ENCODE assay signal across 8 cellular contexts in genomic region chr12:92608418-92609091, GRCh38.
DNase-seq lines count a peak whose midpoint lies in the region; ATAC-seq and TF ChIP-seq lines count a peak whose summit lies in the region.

No MANE protein-coding gene starts in this region.

- peak; percentile 67 for TF ChIP-seq CTCF in brain microvascular endothelial cell (IDR thresholded peaks at IDR 0.05; ENCODE audit: low read depth, low read length, missing control alignments)
- TF ChIP-seq CTCF in liver (IDR thresholded peaks at IDR 0.05; ENCODE audit: low read depth, low read length, missing input control): peak; percentile 54

- H3K4me3 ChIP-seq in brain microvascular endothelial cell (ENCODE audit: low read depth, low read length) (no peak overlapping the region), liver (ENCODE audit: low read depth in 1 of 3, low read length in 3 of 3) (no peak overlapping the region)

- H3K9me3 ChIP-seq in liver (ENCODE audit: control insufficient read depth in 4 of 4, low read length in 3 of 4): no peaks in the 10 kb centered on the region

- H3K27ac Mint-ChIP-seq in activated T-cell treated with anti-CD3 and anti-CD28 coated beads, Interleukin-2, amount 50 U/mL, for 72 hours: peak overlapping the region; percentile 65
- no peak overlapping the region for H3K27ac Mint-ChIP-seq in activated T-cell treated with anti-CD3 and anti-CD28 coated beads, Interleukin-2, amount 50 U/mL, for 24 hours

- ATAC-seq in activated T-cell treated with anti-CD3 and anti-CD28 coated beads, Interleukin-2, amount 50 U/mL, for 72 hours (replicated peaks in 1 of 2): no peak
- ATAC-seq in GM21717 (IDR thresholded peaks at IDR 0.05; ENCODE audit: unreplicated experiment) (no peak), GM18868 (IDR thresholded peaks at IDR 0.05; ENCODE audit: unreplicated experiment) (no peak)

- no peaks in the 10 kb centered on the region for H3K36me3 ChIP-seq in brain microvascular endothelial cell (replicated peaks)
- H3K36me3 ChIP-seq in liver (ENCODE audit: control insufficient read depth in 4 of 4, insufficient read depth in 3 of 4, low read depth in 1 of 4, low read length in 3 of 4): no peaks in the 10 kb centered on the region

- H3K27ac ChIP-seq in brain microvascular endothelial cell (no peak overlapping the region), liver (ENCODE audit: low read depth in 1 of 2, low read length in 2 of 2) (no peak overlapping the region)

- no peak overlapping the region for H3K9ac ChIP-seq in liver (ENCODE audit: low read depth in 1 of 2, low read length in 2 of 2)

- no peaks in the 10 kb centered on the region for H3K27me3 ChIP-seq in brain microvascular endothelial cell (replicated peaks)
- H3K27me3 ChIP-seq in liver (ENCODE audit: control insufficient read depth in 4 of 4, insufficient read depth in 4 of 4, low read length in 3 of 4): no peaks in the 10 kb centered on the region

- peak; percentile 84 to 87 for TF ChIP-seq RAD21 in liver (IDR thresholded peaks at IDR 0.05)

- no peaks in the 10 kb centered on the region for H3K36me3 Mint-ChIP-seq in activated T-cell treated with anti-CD3 and anti-CD28 coated beads, Interleukin-2, amount 50 U/mL, for 72 hours (ENCODE audit: insufficient read depth in 2 of 2)
- H3K36me3 Mint-ChIP-seq in activated T-cell treated with anti-CD3 and anti-CD28 coated beads, Interleukin-2, amount 50 U/mL, for 24 hours (ENCODE audit: low read depth): no peaks in the 10 kb centered on the region

- H3K4me3 Mint-ChIP-seq in activated T-cell treated with anti-CD3 and anti-CD28 coated beads, Interleukin-2, amount 50 U/mL, for 72 hours: peak overlapping the region in 1 of 2 donors; percentile 84
- no peak overlapping the region for H3K4me3 Mint-ChIP-seq in activated T-cell treated with anti-CD3 and anti-CD28 coated beads, Interleukin-2, amount 50 U/mL, for 24 hours

- DNase-seq in activated T-cell treated with anti-CD3 and anti-CD28 coated beads, Interleukin-2, amount 50 U/mL, for 72 hours: no peak
- DNase-seq in activated T-cell treated with anti-CD3 and anti-CD28 coated beads, Interleukin-2, amount 50 U/mL, for 24 hours: no peak
- peak; percentile 19 for DNase-seq in NCI-H2196 treated with DMSO at 0.1 percent for 48 hours (lab: John Stamatoyannopoulos, UW; ENCODE audit: unreplicated experiment)
- peak; percentile 63 for DNase-seq in brain microvascular endothelial cell
- DNase-seq in OCI-M2 (lab: John Stamatoyannopoulos, UW; ENCODE audit: unreplicated experiment): no peak

- peaks cover 0 to 1% of the 10 kb centered on the region in 2 donors for H3K9me3 Mint-ChIP-seq in activated T-cell treated with anti-CD3 and anti-CD28 coated beads, Interleukin-2, amount 50 U/mL, for 72 hours
- H3K9me3 Mint-ChIP-seq in activated T-cell treated with anti-CD3 and anti-CD28 coated beads, Interleukin-2, amount 50 U/mL, for 24 hours: peaks cover 2% of the 10 kb centered on the region

- WGBS in liver: 38% methylated on average over 8 of the region's 8 CpGs

- H3K27me3 Mint-ChIP-seq in activated T-cell treated with anti-CD3 and anti-CD28 coated beads, Interleukin-2, amount 50 U/mL, for 72 hours (ENCODE audit: low read depth): no peaks in the 10 kb centered on the region
- no peaks in the 10 kb centered on the region for H3K27me3 Mint-ChIP-seq in activated T-cell treated with anti-CD3 and anti-CD28 coated beads, Interleukin-2, amount 50 U/mL, for 24 hours

- H3K4me1 ChIP-seq in liver (ENCODE audit: control insufficient read depth in 4 of 4, insufficient read depth in 4 of 4, low read length in 3 of 4): peaks cover 0 to 2% (median 0%) of the 10 kb centered on the region in 4 donors

- H3K4me1 Mint-ChIP-seq in activated T-cell treated with anti-CD3 and anti-CD28 coated beads, Interleukin-2, amount 50 U/mL, for 72 hours (ENCODE audit: low read depth): peaks cover 28% of the 10 kb centered on the region
- peaks cover 29% of the 10 kb centered on the region for H3K4me1 Mint-ChIP-seq in activated T-cell treated with anti-CD3 and anti-CD28 coated beads, Interleukin-2, amount 50 U/mL, for 24 hours (ENCODE audit: low read depth)

- in situ Hi-C loops in brain microvascular endothelial cell (cut with HindIII; ENCODE audit: low pct_ligation_motif_present, low sequenced_read_pairs): no loop called here

TF ChIP-seq in liver, 16 proteins besides CTCF, POLR2A, EP300 and RAD21:
- TF ChIP-seq, protein P1, sequence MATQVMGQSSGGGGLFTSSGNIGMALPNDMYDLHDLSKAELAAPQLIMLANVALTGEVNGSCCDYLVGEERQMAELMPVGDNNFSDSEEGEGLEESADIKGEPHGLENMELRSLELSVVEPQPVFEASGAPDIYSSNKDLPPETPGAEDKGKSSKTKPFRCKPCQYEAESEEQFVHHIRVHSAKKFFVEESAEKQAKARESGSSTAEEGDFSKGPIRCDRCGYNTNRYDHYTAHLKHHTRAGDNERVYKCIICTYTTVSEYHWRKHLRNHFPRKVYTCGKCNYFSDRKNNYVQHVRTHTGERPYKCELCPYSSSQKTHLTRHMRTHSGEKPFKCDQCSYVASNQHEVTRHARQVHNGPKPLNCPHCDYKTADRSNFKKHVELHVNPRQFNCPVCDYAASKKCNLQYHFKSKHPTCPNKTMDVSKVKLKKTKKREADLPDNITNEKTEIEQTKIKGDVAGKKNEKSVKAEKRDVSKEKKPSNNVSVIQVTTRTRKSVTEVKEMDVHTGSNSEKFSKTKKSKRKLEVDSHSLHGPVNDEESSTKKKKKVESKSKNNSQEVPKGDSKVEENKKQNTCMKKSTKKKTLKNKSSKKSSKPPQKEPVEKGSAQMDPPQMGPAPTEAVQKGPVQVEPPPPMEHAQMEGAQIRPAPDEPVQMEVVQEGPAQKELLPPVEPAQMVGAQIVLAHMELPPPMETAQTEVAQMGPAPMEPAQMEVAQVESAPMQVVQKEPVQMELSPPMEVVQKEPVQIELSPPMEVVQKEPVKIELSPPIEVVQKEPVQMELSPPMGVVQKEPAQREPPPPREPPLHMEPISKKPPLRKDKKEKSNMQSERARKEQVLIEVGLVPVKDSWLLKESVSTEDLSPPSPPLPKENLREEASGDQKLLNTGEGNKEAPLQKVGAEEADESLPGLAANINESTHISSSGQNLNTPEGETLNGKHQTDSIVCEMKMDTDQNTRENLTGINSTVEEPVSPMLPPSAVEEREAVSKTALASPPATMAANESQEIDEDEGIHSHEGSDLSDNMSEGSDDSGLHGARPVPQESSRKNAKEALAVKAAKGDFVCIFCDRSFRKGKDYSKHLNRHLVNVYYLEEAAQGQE (IDR thresholded peaks at IDR 0.05): no peak
- TF ChIP-seq YY1 (IDR thresholded peaks at IDR 0.05): peak; percentile 36
- TF ChIP-seq SP1 (IDR thresholded peaks at IDR 0.05): no peak
- peak; percentile 36 to 69 for TF ChIP-seq HNF4A (conservative IDR thresholded peaks at IDR 0.05)
- no peak for TF ChIP-seq ZBTB33 (IDR thresholded peaks at IDR 0.05)
- TF ChIP-seq RXRA (IDR thresholded peaks at IDR 0.05): peak; percentile 22 to 23
- TF ChIP-seq HNF4G (IDR thresholded peaks at IDR 0.05): peak; percentile 30
- TF ChIP-seq MAX (IDR thresholded peaks at IDR 0.05): no peak
- TF ChIP-seq, protein P2, sequence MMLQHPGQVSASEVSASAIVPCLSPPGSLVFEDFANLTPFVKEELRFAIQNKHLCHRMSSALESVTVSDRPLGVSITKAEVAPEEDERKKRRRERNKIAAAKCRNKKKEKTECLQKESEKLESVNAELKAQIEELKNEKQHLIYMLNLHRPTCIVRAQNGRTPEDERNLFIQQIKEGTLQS (IDR thresholded peaks at IDR 0.05): no peak
- no peak for TF ChIP-seq EGR1 (IDR thresholded peaks at IDR 0.05; ENCODE audit: low read depth in 2 of 2)
- no peak for TF ChIP-seq NR2F2 (IDR thresholded peaks at IDR 0.05)
- peak in 1 of 2 donors; percentile 26 for TF ChIP-seq JUND (IDR thresholded peaks at IDR 0.05)
- no peak for TF ChIP-seq FOXA2 (IDR thresholded peaks at IDR 0.05)
- TF ChIP-seq FOXA1 (IDR thresholded peaks at IDR 0.05): no peak
- no peak for TF ChIP-seq TAF1 (conservative IDR thresholded peaks at IDR 0.05)
- no peak for TF ChIP-seq GABPA (IDR thresholded peaks at IDR 0.05 in 1 of 2, conservative IDR thresholded peaks at IDR 0.05 in 1 of 2)

Comparison
In these comparisons a context has a peak if more than half of its experiments do, and no peak if none do; other contexts are left out.
1. DNase-seq: peak in NCI-H2196 treated with DMSO at 0.1 percent for 48 hours (single experiment) and brain microvascular endothelial cell (single experiment); none in activated T-cell treated with anti-CD3 and anti-CD28 coated beads, Interleukin-2, amount 50 U/mL, for 72 hours (0 of 2), activated T-cell treated with anti-CD3 and anti-CD28 coated beads, Interleukin-2, amount 50 U/mL, for 24 hours (single experiment) and OCI-M2 (single experiment).